Comparison of ENCODE assay signal across 8 cellular contexts in the genomic region with DNA sequence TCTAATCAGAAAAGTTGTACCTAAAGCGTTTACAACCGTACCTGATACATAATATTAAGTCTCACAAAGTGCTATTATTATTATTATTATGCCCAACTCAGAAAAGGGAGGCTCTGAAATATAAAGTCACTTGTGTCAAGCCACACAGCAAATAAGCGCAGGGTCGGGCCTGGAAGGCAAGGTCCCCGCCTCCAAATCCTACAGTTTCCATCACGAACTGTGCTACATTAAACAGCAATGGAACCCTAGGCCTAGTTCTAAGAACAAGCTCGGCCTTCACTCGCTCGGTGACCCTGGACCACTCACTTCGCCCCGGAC. TPM values are rescaled to one million over a fixed set of nuclear protein-coding genes. Genes with fewer than 3 reads are reported as not detected.
A peak's percentile ranks its signal among the peaks of the same experiment; 100 is the strongest.
DNase-seq lines count a peak whose midpoint lies in the region; ATAC-seq and TF ChIP-seq lines count a peak whose summit lies in the region.

No MANE protein-coding gene starts in this region.

- peaks cover 22% of the 10 kb centered on the region for H3K4me1 Mint-ChIP-seq in activated CD4-positive, alpha-beta T cell treated with anti-CD3 and anti-CD28 coated beads, Interleukin-2, amount 10 ng/mL, durations not matched to agents 7 days and 5 days
- peaks cover 17% of the 10 kb centered on the region for H3K4me1 Mint-ChIP-seq in activated CD4-positive, alpha-beta memory T cell treated with anti-CD3 and anti-CD28 coated beads, Interleukin-2, amount 10 ng/mL, durations not matched to agents 7 days and 5 days

- H3K27me3 Mint-ChIP-seq in activated CD4-positive, alpha-beta T cell treated with anti-CD3 and anti-CD28 coated beads, Interleukin-2, amount 10 ng/mL, durations not matched to agents 7 days and 5 days: no peaks in the 10 kb centered on the region
- H3K27me3 Mint-ChIP-seq in activated CD4-positive, alpha-beta memory T cell treated with anti-CD3 and anti-CD28 coated beads, Interleukin-2, amount 10 ng/mL, durations not matched to agents 7 days and 5 days: no peaks in the 10 kb centered on the region

- H3K4me1 ChIP-seq in stomach: peaks cover 6 to 26% (median 15%) of the 10 kb centered on the region in 4 donors

- 1 to 3% (median 1%) methylated on average over 11 of the region's 11 CpGs for WGBS in stomach, 5 donors

- no peak for TF ChIP-seq EP300 in stomach (IDR thresholded peaks at IDR 0.05)

- POLR2A ChIA-PET in activated CD4-positive, alpha-beta T cell treated with anti-CD3 and anti-CD28 coated beads, Interleukin-2, amount 10 ng/mL, durations not matched to agents 7 days and 5 days (lab: Charles Lee): no interaction called here
- POLR2A ChIA-PET in activated CD4-positive, alpha-beta memory T cell treated with anti-CD3 and anti-CD28 coated beads, Interleukin-2, amount 10 ng/mL, durations not matched to agents 7 days and 5 days (lab: Charles Lee): interaction anchor here (0.6 to 1.9 kb wide), 3 partner anchors 19 to 48 kb away, joined by 3 to 6 read pairs (median 3); a partner anchor contains a TSS

- CTCF ChIA-PET in activated CD4-positive, alpha-beta T cell treated with anti-CD3 and anti-CD28 coated beads, Interleukin-2, amount 10 ng/mL, durations not matched to agents 7 days and 5 days (lab: Charles Lee): no interaction called here
- CTCF ChIA-PET in activated CD4-positive, alpha-beta memory T cell treated with anti-CD3 and anti-CD28 coated beads, Interleukin-2, amount 10 ng/mL, durations not matched to agents 7 days and 5 days (lab: Charles Lee): interaction anchor here (1.4 to 4.5 kb wide), 4 partner anchors 28 to 46 kb away, joined by 3 to 18 read pairs (median 4); no protein-coding TSS in a partner anchor

- no peak for ATAC-seq in HG02642 (IDR thresholded peaks at IDR 0.05; ENCODE audit: poor library complexity, unreplicated experiment)

- peak overlapping the region; percentile 58 to 90 (median 79) for H3K27ac ChIP-seq in stomach

- no peaks in the 10 kb centered on the region for H3K27me3 ChIP-seq in stomach

- H3K4me3 ChIP-seq in iPS-11a (ENCODE audit: low read depth, low read length) (peak overlapping the region; percentile 98), stomach (peak overlapping the region; percentile 76 to 95 (median 82))

- no peak for TF ChIP-seq CTCF in stomach (IDR thresholded peaks at IDR 0.05)

- peak; percentile 29 for DNase-seq in activated CD4-positive, alpha-beta T cell treated with anti-CD3 and anti-CD28 coated beads, Interleukin-2, amount 10 ng/mL, durations not matched to agents 7 days and 5 days
- DNase-seq in activated CD4-positive, alpha-beta T cell treated with anti-CD3 and anti-CD28 coated beads, Interleukin-2, amount 50 U/mL, for 48 hours: no peak
- no peak for DNase-seq in activated CD4-positive, alpha-beta memory T cell treated with anti-CD3 and anti-CD28 coated beads, Interleukin-2, amount 10 ng/mL, durations not matched to agents 7 days and 5 days
- DNase-seq in stomach (no peak), islet precursor cell (no peak), epidermal melanocyte (ENCODE audit: insufficient read length, low spot score) (no peak)

- H3K27ac Mint-ChIP-seq in activated CD4-positive, alpha-beta T cell treated with anti-CD3 and anti-CD28 coated beads, Interleukin-2, amount 10 ng/mL, durations not matched to agents 7 days and 5 days: peak overlapping the region; percentile 92
- peak overlapping the region; percentile 53 for H3K27ac Mint-ChIP-seq in activated CD4-positive, alpha-beta memory T cell treated with anti-CD3 and anti-CD28 coated beads, Interleukin-2, amount 10 ng/mL, durations not matched to agents 7 days and 5 days

- H3K36me3 Mint-ChIP-seq in activated CD4-positive, alpha-beta T cell treated with anti-CD3 and anti-CD28 coated beads, Interleukin-2, amount 10 ng/mL, durations not matched to agents 7 days and 5 days (ENCODE audit: low read depth): no peaks in the 10 kb centered on the region
- no peaks in the 10 kb centered on the region for H3K36me3 Mint-ChIP-seq in activated CD4-positive, alpha-beta memory T cell treated with anti-CD3 and anti-CD28 coated beads, Interleukin-2, amount 10 ng/mL, durations not matched to agents 7 days and 5 days (ENCODE audit: low read depth)

- intact Hi-C loops in stomach (cut with DNase I; ENCODE audit: low total_unique reads): no loop called here

- H3K36me3 ChIP-seq in stomach: peaks cover under 1 to 7% (median 4%) of the 10 kb centered on the region in 4 donors

- no peak for TF ChIP-seq POLR2A in stomach (IDR thresholded peaks at IDR 0.05)

- no peaks in the 10 kb centered on the region for H3K9me3 ChIP-seq in stomach

- H3K9me3 Mint-ChIP-seq in activated CD4-positive, alpha-beta T cell treated with anti-CD3 and anti-CD28 coated beads, Interleukin-2, amount 10 ng/mL, durations not matched to agents 7 days and 5 days: no peaks in the 10 kb centered on the region
- H3K9me3 Mint-ChIP-seq in activated CD4-positive, alpha-beta memory T cell treated with anti-CD3 and anti-CD28 coated beads, Interleukin-2, amount 10 ng/mL, durations not matched to agents 7 days and 5 days: no peaks in the 10 kb centered on the region

- H3K4me3 Mint-ChIP-seq in activated CD4-positive, alpha-beta T cell treated with anti-CD3 and anti-CD28 coated beads, Interleukin-2, amount 10 ng/mL, durations not matched to agents 7 days and 5 days: peak overlapping the region; percentile 95
- H3K4me3 Mint-ChIP-seq in activated CD4-positive, alpha-beta memory T cell treated with anti-CD3 and anti-CD28 coated beads, Interleukin-2, amount 10 ng/mL, durations not matched to agents 7 days and 5 days: peak overlapping the region; percentile 89

RNA-seq across cellular contexts. Expression of a gene that starts 0.6 kb away (rescaled TPM):
- 1 to 10 TPM; 3.2 to 4.3 TPM for total RNA-seq in activated CD4-positive, alpha-beta T cell treated with anti-CD3 and anti-CD28 coated beads, Interleukin-2, amount 10 ng/mL, durations not matched to agents 7 days and 5 days
- total RNA-seq in activated CD4-positive, alpha-beta memory T cell treated with anti-CD3 and anti-CD28 coated beads, Interleukin-2, amount 10 ng/mL, durations not matched to agents 7 days and 5 days: 1 to 10 TPM; 3.3 to 4.0 TPM
- 1 to 10 TPM in 2 of 5 donors, under 1 TPM in 2, not detected in 1; 0.29 to 3.6 (median 0.77) TPM for total RNA-seq in stomach
- polyA plus RNA-seq in stomach: 1 to 10 TPM; 1.8 to 2.4 (median 2.2) TPM

RNA-seq across cellular contexts. Expression of a gene that starts 37.4 kb away (rescaled TPM):
- 10 to 100 TPM in 1 of 2 experiments, 1 to 10 TPM in 1; 9.9 to 10.6 TPM for total RNA-seq in activated CD4-positive, alpha-beta T cell treated with anti-CD3 and anti-CD28 coated beads, Interleukin-2, amount 10 ng/mL, durations not matched to agents 7 days and 5 days
- 10 to 100 TPM; 19.8 to 20.9 TPM for total RNA-seq in activated CD4-positive, alpha-beta memory T cell treated with anti-CD3 and anti-CD28 coated beads, Interleukin-2, amount 10 ng/mL, durations not matched to agents 7 days and 5 days
- total RNA-seq in stomach: 10 to 100 TPM in 3 of 5 donors, 1 to 10 TPM in 2; 6.7 to 65.2 (median 27.4) TPM
- 10 to 100 TPM in 2 of 3 donors, 1 to 10 TPM in 1; 4.2 to 26.1 (median 17.2) TPM for polyA plus RNA-seq in stomach

RNA-seq across cellular contexts. Expression of a gene that starts 48.1 kb away (rescaled TPM):
- total RNA-seq in activated CD4-positive, alpha-beta T cell treated with anti-CD3 and anti-CD28 coated beads, Interleukin-2, amount 10 ng/mL, durations not matched to agents 7 days and 5 days: 10 to 100 TPM; 18.4 to 19.5 TPM
- 10 to 100 TPM; 17.6 to 20.6 TPM for total RNA-seq in activated CD4-positive, alpha-beta memory T cell treated with anti-CD3 and anti-CD28 coated beads, Interleukin-2, amount 10 ng/mL, durations not matched to agents 7 days and 5 days
- 10 to 100 TPM in 3 of 5 donors, 1 to 10 TPM in 2; 1.4 to 66.1 (median 17.8) TPM for total RNA-seq in stomach
- 10 to 100 TPM; 11.7 to 14.2 (median 12.6) TPM for polyA plus RNA-seq in stomach
